ENCODE assay signal across 8 cellular contexts in the genomic region with DNA sequence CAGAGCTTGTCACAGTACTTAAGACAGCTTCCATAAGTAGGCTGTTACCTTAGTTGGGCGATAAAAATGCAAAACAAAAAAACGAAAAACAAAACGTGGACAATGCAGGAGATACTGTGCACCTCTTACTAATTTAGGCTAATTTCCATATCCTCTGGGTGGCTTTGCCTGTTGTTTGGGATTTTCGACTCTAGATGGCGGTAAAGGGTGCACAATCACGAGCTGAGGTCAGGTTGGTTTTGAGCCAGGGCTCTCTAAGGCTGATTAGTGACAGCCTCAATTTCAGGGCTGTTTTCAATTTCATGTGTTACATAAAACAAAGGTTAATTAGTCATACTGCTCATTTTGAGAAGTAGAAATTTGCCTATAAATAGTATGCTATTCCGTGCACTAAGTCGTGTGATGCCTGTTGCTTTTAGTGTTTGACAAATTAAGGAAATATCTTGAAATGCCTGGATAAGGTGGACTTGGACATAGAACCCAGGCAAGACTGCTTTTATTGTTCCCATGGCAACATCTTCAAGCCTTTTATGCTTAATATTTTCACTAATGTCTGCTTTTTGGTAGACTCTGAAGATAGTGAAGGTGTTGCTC.
DNase-seq lines count a peak whose midpoint lies in the region; ATAC-seq, FAIRE-seq and TF ChIP-seq lines count a peak whose summit lies in the region.

No MANE protein-coding gene starts in this region.

- H3K27ac ChIP-seq in ascending aorta = no peak overlapping the region
- H3K27ac ChIP-seq in keratinocyte (ENCODE audit: control insufficient read depth, insufficient read depth, low read length) = no peak overlapping the region

- H3K4me3 ChIP-seq in ascending aorta (no peak overlapping the region), keratinocyte (ENCODE audit: control insufficient read depth in 2 of 3, extremely low read depth in 1 of 3, insufficient read depth in 2 of 3, low read depth in 1 of 3, low read length in 3 of 3) (no peak overlapping the region)

- no peaks in the 10 kb centered on the region for H4K20me1 ChIP-seq in keratinocyte (ENCODE audit: control insufficient read depth, extremely low read depth, insufficient read depth, low read length)

- H3K9me3 ChIP-seq in ascending aorta (no peaks in the 10 kb centered on the region), keratinocyte (ENCODE audit: control insufficient read depth, low read depth, low read length) (no peaks in the 10 kb centered on the region)

- intact Hi-C loops in ascending aorta (cut with DNase I) = loop anchor here (2.0 kb wide), 1 partner anchor 49 kb away; no protein-coding TSS in a partner anchor

- H2AFZ ChIP-seq in keratinocyte (ENCODE audit: control insufficient read depth, low read length) = no peak overlapping the region

- peak; percentile 91 for ATAC-seq in HG02763 (IDR thresholded peaks at IDR 0.05; ENCODE audit: unreplicated experiment)

- dilution Hi-C loops in keratinocyte (cut with MboI; ENCODE audit: extremely low pct_ligation_motif_present, low sequenced_read_pairs) = no loop called here

- H3K4me1 ChIP-seq in ascending aorta = no peaks in the 10 kb centered on the region
- H3K4me1 ChIP-seq in keratinocyte (ENCODE audit: control insufficient read depth, extremely low read depth, insufficient read depth, low read length) = no peaks in the 10 kb centered on the region

- H3K79me2 ChIP-seq in keratinocyte (ENCODE audit: control insufficient read depth, insufficient read depth, low read length) = no peaks in the 10 kb centered on the region

- DNase-seq in SIG-M5 treated with dmso at 0.1 percent for 504 hours (lab: John Stamatoyannopoulos, UW; ENCODE audit: unreplicated experiment) (peak; percentile 28), SIG-M5 (lab: John Stamatoyannopoulos, UW) (no peak), NCI-H1105 treated with DMSO at 0.1 percent for 48 hours (lab: John Stamatoyannopoulos, UW) (peak; percentile 66), T-helper 2 cell (peak in 3 of 5 experiments; percentile 28 to 54 (median 43)), ascending aorta (ENCODE audit: low spot score in 2 of 2) (no peak), keratinocyte (ENCODE audit: low read depth, low spot score) (no peak)
- peak; percentile 1 for DNase-seq in stimulated activated CD8-positive, alpha-beta memory T cell treated with anti-CD3 and anti-CD28 coated beads, Interleukin-12 subunit alpha, Interleukin-12 subunit beta, amount 100 ng/mL, for 4 hours (ENCODE audit: low read depth)

- no peak overlapping the region for H3K9ac ChIP-seq in keratinocyte (ENCODE audit: control insufficient read depth, extremely low read depth, insufficient read depth, low read length)

- H3K27me3 ChIP-seq in ascending aorta (no peaks in the 10 kb centered on the region), keratinocyte (ENCODE audit: control insufficient read depth, extremely low read depth, insufficient read depth, low read length) (no peaks in the 10 kb centered on the region)

- no peaks in the 10 kb centered on the region for H3K9me1 ChIP-seq in keratinocyte (ENCODE audit: control insufficient read depth, extremely low read depth, insufficient read depth, low read length)

- H3K36me3 ChIP-seq in ascending aorta (no peaks in the 10 kb centered on the region), keratinocyte (ENCODE audit: control insufficient read depth in 2 of 2, extremely low read depth in 1 of 2, insufficient read depth in 2 of 2, low read length in 2 of 2) (no peaks in the 10 kb centered on the region)

- no peak overlapping the region for H3K4me2 ChIP-seq in keratinocyte (ENCODE audit: control insufficient read depth, extremely low read depth, insufficient read depth, low read depth, low read length)

- TF ChIP-seq CTCF in ascending aorta (IDR thresholded peaks at IDR 0.05) = peak in 2 of 3 experiments; percentile 36 to 59
- TF ChIP-seq CTCF in keratinocyte (optimal IDR thresholded peaks at IDR 0.05 in 1 of 3, IDR thresholded peaks at IDR 0.05 in 1 of 3, conservative IDR thresholded peaks at IDR 0.05 in 1 of 3; ENCODE audit: extremely low read depth in 1 of 3, insufficient read depth in 2 of 3, low read length in 3 of 3) = peak; percentile 39 to 62 (median 48)

- FAIRE-seq in keratinocyte (lab: Jason Lieb, UNC) = no peak

Comparison
In these comparisons a context has a peak if more than half of its experiments do, and no peak if none do; other contexts are left out.
1. DNase-seq: peak in SIG-M5 treated with dmso at 0.1 percent for 504 hours (single experiment), NCI-H1105 treated with DMSO at 0.1 percent for 48 hours (single experiment), T-helper 2 cell (3 of 5) and stimulated activated CD8-positive, alpha-beta memory T cell treated with anti-CD3 and anti-CD28 coated beads, Interleukin-12 subunit alpha, Interleukin-12 subunit beta, amount 100 ng/mL, for 4 hours (single experiment); none in SIG-M5 (single experiment), ascending aorta (0 of 2) and keratinocyte (single experiment).